In genomic region chr4:120922390-120923200, GRCh38 we compare ENCODE assay signal across 8 cellular contexts. TPM values are rescaled to one million over a fixed set of nuclear protein-coding genes. Genes with fewer than 3 reads are reported as not detected.
DNase-seq lines count a peak whose midpoint lies in the region; ATAC-seq and TF ChIP-seq lines count a peak whose summit lies in the region.

Gene PRDM5, minus strand, starts transcription at chr4:120922726. Its CDS starts 118 bp downstream, at chr4:120922608.

- peak; percentile 37 to 60 (median 58) for TF ChIP-seq POLR2A in body of pancreas (IDR thresholded peaks at IDR 0.05)

- peak within 1 kb of the TSS; percentile 76 to 96 (median 94) for H3K27ac ChIP-seq in body of pancreas

- TF ChIP-seq CTCF in body of pancreas (IDR thresholded peaks at IDR 0.05), result peak in 3 of 7 experiments; percentile 14 to 32 (median 28)

- H3K36me3 ChIP-seq in body of pancreas (replicated peaks in 1 of 2; ENCODE audit: insufficient read depth in 1 of 2, low read depth in 2 of 2), result no peaks in the 10 kb centered on the region

- peak; percentile 72 for ATAC-seq in body of pancreas

- WGBS in body of pancreas, 2 donors, result 0 to 1% methylated on average over 41 to 85 of the region's 85 CpGs

- intact Hi-C loops in body of pancreas (cut with DNase I), result no loop called here

- peaks cover 52% of the 10 kb centered on the region for H3K4me1 ChIP-seq in body of pancreas

- no peaks in the 10 kb centered on the region for H3K27me3 ChIP-seq in body of pancreas

- peak within 1 kb of the TSS; percentile 60 to 68 for H3K4me3 ChIP-seq in body of pancreas

- H3K9me3 ChIP-seq in body of pancreas, result no peaks in the 10 kb centered on the region

- peak; percentile 36 for DNase-seq in SIG-M5 treated with dmso at 0.1 percent for 504 hours (lab: John Stamatoyannopoulos, UW; ENCODE audit: unreplicated experiment)
- no peak for DNase-seq in SIG-M5 (lab: John Stamatoyannopoulos, UW)
- peak; percentile 54 for DNase-seq in SK-N-DZ (ENCODE audit: low spot score)
- DNase-seq in body of pancreas, result peak; percentile 58 to 72 (median 66)
- DNase-seq in hepatic stellate cell (ENCODE audit: low spot score), result peak; percentile 57
- DNase-seq in pons (ENCODE audit: low spot score), result peak; percentile 19
- no peak for DNase-seq in NCI-H1048 (lab: John Stamatoyannopoulos, UW)
- DNase-seq in GM19240 (ENCODE audit: insufficient read length, low spot score), result no peak

RNA-seq across cellular contexts. Expression of gene PRDM5, which starts in this region (rescaled TPM):
- polyA plus RNA-seq in SK-N-DZ (2014; cell fraction: cytosol; rRNA removed), result 5.9 and 9.2 TPM in 2 replicates
- 9.9 and 11.3 TPM in 2 replicates for polyA plus RNA-seq in SK-N-DZ (2014; cell fraction: nucleus; rRNA removed)
- 10 to 100 TPM in 1 of 2 donors, 1 to 10 TPM in 1; 9.6 to 36.3 TPM for total RNA-seq in body of pancreas

Comparison
In these comparisons a context has a peak if more than half of its experiments do, and no peak if none do; other contexts are left out.
1. DNase-seq: peak in SIG-M5 treated with dmso at 0.1 percent for 504 hours (single experiment), SK-N-DZ (single experiment), body of pancreas (4 of 4), hepatic stellate cell (single experiment) and pons (single experiment); none in SIG-M5 (single experiment), NCI-H1048 (single experiment) and GM19240 (single experiment).